Comparison of ENCODE assay signal across 11 cellular contexts in genomic region chr6:10658910-10659696, GRCh38. TPM values are rescaled to one million over a fixed set of nuclear protein-coding genes. Genes with fewer than 3 reads are reported as not detected.
DNase-seq lines count a peak whose midpoint lies in the region; ATAC-seq and TF ChIP-seq lines count a peak whose summit lies in the region.
"Had no signal": no experiment of that assay in that cellular context is flagged by ENCODE, and none has a peak within 500 bp of the region (broad histone marks: within the 10 kb centered on the region; RNA-seq: fewer than 3 reads in every experiment).

No MANE protein-coding gene starts in this region.

- H3K36me3 Mint-ChIP-seq in activated CD4-positive, alpha-beta T cell treated with anti-CD3 and anti-CD28 coated beads for 36 hours (ENCODE audit: low read depth) = no peaks in the 10 kb centered on the region
- H3K36me3 Mint-ChIP-seq in activated B cell treated with CpG ODN at 0.5 μM for 24 hours (ENCODE audit: low read depth) = no peaks in the 10 kb centered on the region
- no peaks in the 10 kb centered on the region for H3K36me3 Mint-ChIP-seq in stimulated activated naive B cell treated with anti-CD40 and anti-IgM and Interleukin-4, amounts not matched to agents 10 μg/mL and 1 μg/mL and 100 μg/mL, for 72 hours
- H3K36me3 Mint-ChIP-seq: activated naive CD8-positive, alpha-beta T cell had no signal

- H3K4me2 ChIP-seq in hepatocyte = peak overlapping the region; percentile 83

- no peaks in the 10 kb centered on the region for H3K36me3 ChIP-seq in hepatocyte (replicated peaks; ENCODE audit: insufficient read depth, low read depth)

- no peaks in the 10 kb centered on the region for H3K9me3 Mint-ChIP-seq in activated CD4-positive, alpha-beta T cell treated with anti-CD3 and anti-CD28 coated beads for 36 hours (ENCODE audit: low read depth)
- no peaks in the 10 kb centered on the region for H3K9me3 Mint-ChIP-seq in activated B cell treated with CpG ODN at 0.5 μM for 24 hours
- peaks cover under 1 to 1% of the 10 kb centered on the region in 2 donors for H3K9me3 Mint-ChIP-seq in stimulated activated naive B cell treated with anti-CD40 and anti-IgM and Interleukin-4, amounts not matched to agents 10 μg/mL and 1 μg/mL and 100 μg/mL, for 72 hours

- 65% methylated on average over 22 of the region's 24 CpGs for WGBS in hepatocyte (ENCODE audit: low lambda C conversion rate, missing lambda C conversion rate)

- TF ChIP-seq CTCF in activated B cell treated with CpG ODN at 0.5 μM for 24 hours (IDR thresholded peaks at IDR 0.05) = no peak
- no peak for TF ChIP-seq CTCF in hepatocyte (IDR thresholded peaks at IDR 0.05; ENCODE audit: poor library complexity)

- peak overlapping the region; percentile 29 for H3K4me3 ChIP-seq in hepatocyte

- H3K27ac Mint-ChIP-seq in activated CD4-positive, alpha-beta T cell treated with anti-CD3 and anti-CD28 coated beads for 36 hours = peak overlapping the region; percentile 51
- H3K27ac Mint-ChIP-seq in activated B cell treated with CpG ODN at 0.5 μM for 24 hours = no peak overlapping the region
- H3K27ac Mint-ChIP-seq in stimulated activated naive B cell treated with anti-CD40 and anti-IgM and Interleukin-4, amounts not matched to agents 10 μg/mL and 1 μg/mL and 100 μg/mL, for 72 hours = no peak overlapping the region
- H3K27ac Mint-ChIP-seq: activated naive CD8-positive, alpha-beta T cell had no signal

- H3K27ac ChIP-seq in hepatocyte = peak overlapping the region; percentile 82

- no peaks in the 10 kb centered on the region for H3K27me3 ChIP-seq in hepatocyte

- DNase-seq in activated CD4-positive, alpha-beta T cell treated with anti-CD3 and anti-CD28 coated beads for 36 hours = no peak
- DNase-seq in activated CD4-positive, alpha-beta T cell treated with anti-CD3 and anti-CD28 coated beads for 1 hour = no peak
- DNase-seq in activated B cell treated with CpG ODN at 0.5 μM for 24 hours (no peak), hepatocyte (ENCODE audit: low spot score) (peak; percentile 9), dedifferentiated amniotic fluid mesenchymal stem cell (ENCODE audit: extremely low spot score) (no peak), head of caudate nucleus (no peak)
- no peak for DNase-seq in stimulated activated naive B cell treated with anti-CD40 and anti-IgM and Interleukin-4, amounts not matched to agents 10 μg/mL and 1 μg/mL and 100 μg/mL, for 72 hours
- DNase-seq: AML-193, NCI-H2029 treated with DMSO at 0.1 percent for 48 hours had no signal

- peak overlapping the region; percentile 78 for H2AFZ ChIP-seq in hepatocyte

- H3K4me1 Mint-ChIP-seq in activated CD4-positive, alpha-beta T cell treated with anti-CD3 and anti-CD28 coated beads for 36 hours = peaks cover 11% of the 10 kb centered on the region
- H3K4me1 Mint-ChIP-seq in activated B cell treated with CpG ODN at 0.5 μM for 24 hours = peaks cover 11% of the 10 kb centered on the region
- peaks cover 5 to 12% of the 10 kb centered on the region in 2 donors for H3K4me1 Mint-ChIP-seq in stimulated activated naive B cell treated with anti-CD40 and anti-IgM and Interleukin-4, amounts not matched to agents 10 μg/mL and 1 μg/mL and 100 μg/mL, for 72 hours

- no peak for ATAC-seq in activated CD4-positive, alpha-beta T cell treated with anti-CD3 and anti-CD28 coated beads for 36 hours
- no peak for ATAC-seq in activated B cell treated with CpG ODN at 0.5 μM for 24 hours (ENCODE audit: low read depth)
- no peak for ATAC-seq in stimulated activated naive B cell treated with anti-CD40 and anti-IgM and Interleukin-4, amounts not matched to agents 10 μg/mL and 1 μg/mL and 100 μg/mL, for 72 hours (replicated peaks)
- ATAC-seq in HG02870 (IDR thresholded peaks at IDR 0.05; ENCODE audit: unreplicated experiment) = no peak

- intact Hi-C loops in activated CD4-positive, alpha-beta T cell treated with anti-CD3 and anti-CD28 coated beads for 36 hours (cut with DNase I, micrococcal nuclease) = no loop called here
- intact Hi-C loops in activated B cell treated with CpG ODN at 0.5 μM for 24 hours (cut with micrococcal nuclease) = no loop called here
- intact Hi-C loops in head of caudate nucleus (cut with DNase I) = no loop called here

- POLR2A ChIA-PET in activated CD4-positive, alpha-beta T cell treated with anti-CD3 and anti-CD28 coated beads for 36 hours (lab: Charles Lee) = no interaction called here
- POLR2A ChIA-PET in activated B cell treated with CpG ODN at 0.5 μM for 24 hours (lab: Charles Lee) = interaction anchor here (1.6 kb wide), 1 partner anchor 15 kb away, joined by 3 read pairs; no protein-coding TSS in a partner anchor

- H3K79me2 ChIP-seq in hepatocyte = no peaks in the 10 kb centered on the region

- H3K4me3 Mint-ChIP-seq in activated CD4-positive, alpha-beta T cell treated with anti-CD3 and anti-CD28 coated beads for 36 hours = peak overlapping the region; percentile 40
- H3K4me3 Mint-ChIP-seq in activated B cell treated with CpG ODN at 0.5 μM for 24 hours = peak overlapping the region; percentile 56
- H3K4me3 Mint-ChIP-seq in stimulated activated naive B cell treated with anti-CD40 and anti-IgM and Interleukin-4, amounts not matched to agents 10 μg/mL and 1 μg/mL and 100 μg/mL, for 72 hours = peak overlapping the region; percentile 48 to 54
- H3K4me3 Mint-ChIP-seq: activated naive CD8-positive, alpha-beta T cell had no signal

- no peaks in the 10 kb centered on the region for H3K4me1 ChIP-seq in hepatocyte (ENCODE audit: insufficient read depth)

- peaks cover 14% of the 10 kb centered on the region for H3K27me3 Mint-ChIP-seq in activated CD4-positive, alpha-beta T cell treated with anti-CD3 and anti-CD28 coated beads for 36 hours
- peaks cover 17% of the 10 kb centered on the region for H3K27me3 Mint-ChIP-seq in activated B cell treated with CpG ODN at 0.5 μM for 24 hours
- peaks cover 5 to 21% of the 10 kb centered on the region in 2 donors for H3K27me3 Mint-ChIP-seq in stimulated activated naive B cell treated with anti-CD40 and anti-IgM and Interleukin-4, amounts not matched to agents 10 μg/mL and 1 μg/mL and 100 μg/mL, for 72 hours

- CTCF ChIA-PET in activated CD4-positive, alpha-beta T cell treated with anti-CD3 and anti-CD28 coated beads for 36 hours (lab: Charles Lee) = no interaction called here
- CTCF ChIA-PET in activated B cell treated with CpG ODN at 0.5 μM for 24 hours (lab: Charles Lee) = interaction anchor here (0.7 kb wide), 1 partner anchor 40 kb away, joined by 3 read pairs; no protein-coding TSS in a partner anchor

- no peaks in the 10 kb centered on the region for H4K20me1 ChIP-seq in hepatocyte (ENCODE audit: insufficient read depth, poor library complexity, severe bottlenecking)

- no peaks in the 10 kb centered on the region for H3K9me3 ChIP-seq in hepatocyte (ENCODE audit: low read depth)

- H3K9me2 ChIP-seq in hepatocyte (replicated peaks; ENCODE audit: insufficient read depth) = no peaks in the 10 kb centered on the region

RNA-seq across cellular contexts. Expression of gene C6orf52, which starts 35.3 kb away (rescaled TPM):
- total RNA-seq in activated CD4-positive, alpha-beta T cell treated with anti-CD3 and anti-CD28 coated beads for 36 hours = 1 to 10 TPM; 1.2 to 2.4 TPM
- total RNA-seq in activated B cell treated with CpG ODN at 0.5 μM for 24 hours (1.0 and 1.6 TPM in 2 replicates), hepatocyte (1.2 and 13.1 TPM in 2 replicates)
- 6.5 and 6.8 TPM in 2 replicates for polyA plus RNA-seq in hepatocyte

RNA-seq across cellular contexts. Expression of gene PAK1IP1, which starts 35.7 kb away (rescaled TPM):
- 10 to 100 TPM; 35.6 to 39.4 TPM for total RNA-seq in activated CD4-positive, alpha-beta T cell treated with anti-CD3 and anti-CD28 coated beads for 36 hours
- total RNA-seq in activated B cell treated with CpG ODN at 0.5 μM for 24 hours = 18.1 and 18.3 TPM in 2 replicates
- total RNA-seq in hepatocyte = 14.0 and 16.0 TPM in 2 replicates
- 14.3 and 15.7 TPM in 2 replicates for polyA plus RNA-seq in hepatocyte
